11 cellular contexts compared by ENCODE assay signal in genomic region chr15:51121631-51122225, GRCh38. TPM values are rescaled to one million over a fixed set of nuclear protein-coding genes. Genes with fewer than 3 reads are reported as not detected.
"Had no signal": no experiment of that assay in that cellular context is flagged by ENCODE, and none has a peak within 500 bp of the region (broad histone marks: within the 10 kb centered on the region; RNA-seq: fewer than 3 reads in every experiment).

No MANE protein-coding gene starts in this region.

- H3K36me3 Mint-ChIP-seq: activated naive CD8-positive, alpha-beta T cell; memory B cell; natural killer cell treated with Interleukin-12 subunit alpha and Interleukin-12 subunit beta and Interleukin-15 and Interleukin-18, amount 100 ng/mL, for 72 hours had no signal

- H3K27ac Mint-ChIP-seq: activated CD4-positive, alpha-beta T cell treated with anti-CD3 and anti-CD28 coated beads, Interleukin-2, amount 10 ng/mL, durations not matched to agents 24 days and 14 days; activated naive CD8-positive, alpha-beta T cell; memory B cell; natural killer cell treated with Interleukin-12 subunit alpha and Interleukin-12 subunit beta and Interleukin-15 and Interleukin-18, amount 100 ng/mL, for 72 hours had no signal

- H3K27me3 ChIP-seq: transverse colon had no signal

- DNase-seq: activated CD4-positive, alpha-beta T cell treated with anti-CD3 and anti-CD28 coated beads, Interleukin-2, amount 10 ng/mL, durations not matched to agents 24 days and 14 days; activated CD4-positive, CD25-positive, alpha-beta regulatory T cell; activated gamma-delta T cell treated with Interleukin-2 at 50 U/mL for 16 hours; left ventricle myocardium inferior; stimulated activated CD4-positive, alpha-beta T cell treated with anti-CD3 and anti-CD28 coated beads, Interleukin-4, amount 100 ng/mL, for 1 hour; stimulated activated naive CD4-positive, alpha-beta T cell; transverse colon had no signal

- H3K36me3 ChIP-seq: left ventricle myocardium inferior, transverse colon had no signal

- H3K27ac ChIP-seq: left ventricle myocardium inferior, skin epidermis had no signal

- H3K4me3 Mint-ChIP-seq: activated CD4-positive, alpha-beta T cell treated with anti-CD3 and anti-CD28 coated beads, Interleukin-2, amount 10 ng/mL, durations not matched to agents 24 days and 14 days; activated naive CD8-positive, alpha-beta T cell; memory B cell; natural killer cell treated with Interleukin-12 subunit alpha and Interleukin-12 subunit beta and Interleukin-15 and Interleukin-18, amount 100 ng/mL, for 72 hours had no signal

- H3K4me1 ChIP-seq: left ventricle myocardium inferior, transverse colon had no signal

- H3K4me3 ChIP-seq: left ventricle myocardium inferior, skin epidermis, transverse colon had no signal

RNA-seq across cellular contexts. Expression of gene TNFAIP8L3, which starts 27.0 kb away (rescaled TPM):
- total RNA-seq: natural killer cell treated with Interleukin-12 subunit alpha and Interleukin-12 subunit beta and Interleukin-15 and Interleukin-18, amount 100 ng/mL, for 72 hours had no signal
